ENCODE assay signal across 16 cellular contexts in genomic region chr17:17941015-17941414, GRCh38. TPM values are rescaled to one million over a fixed set of nuclear protein-coding genes. Genes with fewer than 3 reads are reported as not detected.
DNase-seq lines count a peak whose midpoint lies in the region; ATAC-seq and TF ChIP-seq lines count a peak whose summit lies in the region.
"Had no signal": no experiment of that assay in that cellular context is flagged by ENCODE, and none has a peak within 500 bp of the region (broad histone marks: within the 10 kb centered on the region; RNA-seq: fewer than 3 reads in every experiment).

No MANE protein-coding gene starts in this region.

- TF ChIP-seq CTCF in osteocyte (IDR thresholded peaks at IDR 0.05): no peak
- TF ChIP-seq CTCF in uterus (IDR thresholded peaks at IDR 0.05): no peak

- no peaks in the 10 kb centered on the region for H3K36me3 ChIP-seq in uterus

- intact Hi-C loops in uterus (cut with DNase I; ENCODE audit: low total_unique reads): no loop called here

- peak overlapping the region; percentile 6 for H3K27ac Mint-ChIP-seq in activated T-cell treated with anti-CD3 and anti-CD28 coated beads, Interleukin-2, amount 50 U/mL, for 24 hours
- H3K27ac Mint-ChIP-seq in activated T-cell treated with anti-CD3 and anti-CD28 coated beads, Interleukin-2, amount 50 U/mL, for 72 hours: no peak overlapping the region
- H3K27ac Mint-ChIP-seq in osteocyte (ENCODE audit: unreplicated experiment): peak overlapping the region; percentile 21
- H3K27ac Mint-ChIP-seq in stimulated activated naive CD8-positive, alpha-beta T cell treated with anti-CD3 and anti-CD28 coated beads, Interleukin-15, amount 100 ng/mL, for 72 hours: no peak overlapping the region
- H3K27ac Mint-ChIP-seq: activated CD8-positive, alpha-beta T cell treated with anti-CD3 and anti-CD28 coated beads for 36 hours; activated naive CD8-positive, alpha-beta T cell treated with anti-CD3 and anti-CD28 coated beads, Interleukin-2, amount 10 ng/mL, durations not matched to agents 7 days and 5 days; activated T-helper 1 cell treated with anti-CD3 and anti-CD28 coated beads, Interleukin-12 subunit alpha, Interleukin-12 subunit beta, Interleukin-2, Interleukin-4 antibody, amounts not matched to agents 30 ng/mL and 10 ng/mL and 1 ng/mL, durations not matched to agents 14 hours and 24 hours and 36 hours; effector memory CD8-positive, alpha-beta T cell had no signal

- H3K4me1 ChIP-seq in uterus: peaks cover 6 to 9% of the 10 kb centered on the region in 2 donors

- H3K27me3 Mint-ChIP-seq in activated T-cell treated with anti-CD3 and anti-CD28 coated beads, Interleukin-2, amount 50 U/mL, for 24 hours: no peaks in the 10 kb centered on the region
- no peaks in the 10 kb centered on the region for H3K27me3 Mint-ChIP-seq in activated T-cell treated with anti-CD3 and anti-CD28 coated beads, Interleukin-2, amount 50 U/mL, for 72 hours (ENCODE audit: low read depth)
- no peaks in the 10 kb centered on the region for H3K27me3 Mint-ChIP-seq in osteocyte (ENCODE audit: unreplicated experiment)
- H3K27me3 Mint-ChIP-seq in stimulated activated naive CD8-positive, alpha-beta T cell treated with anti-CD3 and anti-CD28 coated beads, Interleukin-15, amount 100 ng/mL, for 72 hours: no peaks in the 10 kb centered on the region
- H3K27me3 Mint-ChIP-seq: activated CD8-positive, alpha-beta T cell treated with anti-CD3 and anti-CD28 coated beads for 36 hours; activated naive CD8-positive, alpha-beta T cell treated with anti-CD3 and anti-CD28 coated beads, Interleukin-2, amount 10 ng/mL, durations not matched to agents 7 days and 5 days; effector memory CD8-positive, alpha-beta T cell; naive thymus-derived CD8-positive, alpha-beta T cell had no signal

- ATAC-seq in activated T-cell treated with anti-CD3 and anti-CD28 coated beads, Interleukin-2, amount 50 U/mL, for 72 hours (replicated peaks in 1 of 2): no peak
- ATAC-seq in stimulated activated naive CD8-positive, alpha-beta T cell treated with anti-CD3 and anti-CD28 coated beads, Interleukin-15, amount 100 ng/mL, for 72 hours: no peak
- ATAC-seq: activated CD8-positive, alpha-beta T cell treated with anti-CD3 and anti-CD28 coated beads for 36 hours; effector memory CD8-positive, alpha-beta T cell; naive thymus-derived CD8-positive, alpha-beta T cell had no signal

- no peak for DNase-seq in activated T-cell treated with anti-CD3 and anti-CD28 coated beads, Interleukin-2, amount 50 U/mL, for 24 hours
- no peak for DNase-seq in activated T-cell treated with anti-CD3 and anti-CD28 coated beads, Interleukin-2, amount 50 U/mL, for 72 hours
- no peak for DNase-seq in osteocyte (ENCODE audit: extremely low spot score, unreplicated experiment)
- DNase-seq in uterus: no peak
- DNase-seq in NCI-H345 treated with DMSO at 0.1 percent for 48 hours (lab: John Stamatoyannopoulos, UW; ENCODE audit: unreplicated experiment): no peak
- no peak for DNase-seq in stimulated activated CD4-positive, alpha-beta T cell treated with anti-CD3 and anti-CD28 coated beads, Interleukin-1b, Interleukin-23, amount 100 ng/mL, for 48 hours
- no peak for DNase-seq in stimulated activated naive CD8-positive, alpha-beta T cell treated with anti-CD3 and anti-CD28 coated beads, Interleukin-15, amount 100 ng/mL, for 72 hours
- DNase-seq: activated CD8-positive, alpha-beta T cell treated with anti-CD3 and anti-CD28 coated beads for 36 hours; activated naive CD8-positive, alpha-beta T cell treated with anti-CD3 and anti-CD28 coated beads, Interleukin-2, amount 10 ng/mL, durations not matched to agents 7 days and 5 days; C1 segment of cervical spinal cord; caudate nucleus; DMS153; effector memory CD8-positive, alpha-beta T cell; naive thymus-derived CD8-positive, alpha-beta T cell had no signal

- no peak for TF ChIP-seq POLR2A in uterus (IDR thresholded peaks at IDR 0.05)

- no peaks in the 10 kb centered on the region for H3K9me3 Mint-ChIP-seq in activated T-cell treated with anti-CD3 and anti-CD28 coated beads, Interleukin-2, amount 50 U/mL, for 24 hours
- no peaks in the 10 kb centered on the region for H3K9me3 Mint-ChIP-seq in activated T-cell treated with anti-CD3 and anti-CD28 coated beads, Interleukin-2, amount 50 U/mL, for 72 hours
- no peaks in the 10 kb centered on the region for H3K9me3 Mint-ChIP-seq in osteocyte (ENCODE audit: unreplicated experiment)
- H3K9me3 Mint-ChIP-seq in stimulated activated naive CD8-positive, alpha-beta T cell treated with anti-CD3 and anti-CD28 coated beads, Interleukin-15, amount 100 ng/mL, for 72 hours: no peaks in the 10 kb centered on the region
- H3K9me3 Mint-ChIP-seq: activated CD8-positive, alpha-beta T cell treated with anti-CD3 and anti-CD28 coated beads for 36 hours; activated naive CD8-positive, alpha-beta T cell treated with anti-CD3 and anti-CD28 coated beads, Interleukin-2, amount 10 ng/mL, durations not matched to agents 7 days and 5 days; activated T-helper 1 cell treated with anti-CD3 and anti-CD28 coated beads, Interleukin-12 subunit alpha, Interleukin-12 subunit beta, Interleukin-2, Interleukin-4 antibody, amounts not matched to agents 30 ng/mL and 10 ng/mL and 1 ng/mL, durations not matched to agents 14 hours and 24 hours and 36 hours; effector memory CD8-positive, alpha-beta T cell; naive thymus-derived CD8-positive, alpha-beta T cell had no signal

- no peaks in the 10 kb centered on the region for H3K36me3 Mint-ChIP-seq in activated T-cell treated with anti-CD3 and anti-CD28 coated beads, Interleukin-2, amount 50 U/mL, for 24 hours (ENCODE audit: low read depth)
- H3K36me3 Mint-ChIP-seq in activated T-cell treated with anti-CD3 and anti-CD28 coated beads, Interleukin-2, amount 50 U/mL, for 72 hours (ENCODE audit: insufficient read depth in 2 of 2): no peaks in the 10 kb centered on the region
- H3K36me3 Mint-ChIP-seq in osteocyte (ENCODE audit: unreplicated experiment): no peaks in the 10 kb centered on the region

- H3K4me1 Mint-ChIP-seq in activated T-cell treated with anti-CD3 and anti-CD28 coated beads, Interleukin-2, amount 50 U/mL, for 24 hours (ENCODE audit: low read depth): peaks cover 37% of the 10 kb centered on the region
- peaks cover 26% of the 10 kb centered on the region for H3K4me1 Mint-ChIP-seq in activated T-cell treated with anti-CD3 and anti-CD28 coated beads, Interleukin-2, amount 50 U/mL, for 72 hours (ENCODE audit: low read depth)
- peaks cover 79% of the 10 kb centered on the region for H3K4me1 Mint-ChIP-seq in osteocyte (ENCODE audit: unreplicated experiment)
- H3K4me1 Mint-ChIP-seq in stimulated activated naive CD8-positive, alpha-beta T cell treated with anti-CD3 and anti-CD28 coated beads, Interleukin-15, amount 100 ng/mL, for 72 hours: peaks cover 26% of the 10 kb centered on the region

- H3K9me3 ChIP-seq in uterus: no peaks in the 10 kb centered on the region

- no peak overlapping the region for H3K4me3 ChIP-seq in uterus

- no peaks in the 10 kb centered on the region for H3K27me3 ChIP-seq in uterus

- no peak overlapping the region for H3K4me3 Mint-ChIP-seq in activated T-cell treated with anti-CD3 and anti-CD28 coated beads, Interleukin-2, amount 50 U/mL, for 24 hours
- no peak overlapping the region for H3K4me3 Mint-ChIP-seq in activated T-cell treated with anti-CD3 and anti-CD28 coated beads, Interleukin-2, amount 50 U/mL, for 72 hours
- no peak overlapping the region for H3K4me3 Mint-ChIP-seq in osteocyte (ENCODE audit: unreplicated experiment)
- H3K4me3 Mint-ChIP-seq in stimulated activated naive CD8-positive, alpha-beta T cell treated with anti-CD3 and anti-CD28 coated beads, Interleukin-15, amount 100 ng/mL, for 72 hours: no peak overlapping the region
- H3K4me3 Mint-ChIP-seq: activated CD8-positive, alpha-beta T cell treated with anti-CD3 and anti-CD28 coated beads for 36 hours; activated naive CD8-positive, alpha-beta T cell treated with anti-CD3 and anti-CD28 coated beads, Interleukin-2, amount 10 ng/mL, durations not matched to agents 7 days and 5 days; activated T-helper 1 cell treated with anti-CD3 and anti-CD28 coated beads, Interleukin-12 subunit alpha, Interleukin-12 subunit beta, Interleukin-2, Interleukin-4 antibody, amounts not matched to agents 30 ng/mL and 10 ng/mL and 1 ng/mL, durations not matched to agents 14 hours and 24 hours and 36 hours; effector memory CD8-positive, alpha-beta T cell; naive thymus-derived CD8-positive, alpha-beta T cell had no signal

- H3K27ac ChIP-seq in cingulate gyrus (ENCODE audit: low read depth, low read length) (peak overlapping the region; percentile 5), uterus (peak overlapping the region; percentile 49 to 50)

RNA-seq across cellular contexts. Expression of gene TOM1L2, which starts 31.2 kb away (rescaled TPM):
- total RNA-seq in activated T-cell treated with anti-CD3 and anti-CD28 coated beads, Interleukin-2, amount 50 U/mL, for 72 hours: 10 to 100 TPM; 23.7 to 26.9 TPM
- total RNA-seq in osteocyte: 69.7 and 69.8 TPM in 2 replicates
- 10 to 100 TPM; 15.6 to 85.9 (median 34.9) TPM for total RNA-seq in uterus

RNA-seq across cellular contexts. Expression of gene DRC3, which starts 31.6 kb away (rescaled TPM):
- total RNA-seq in activated T-cell treated with anti-CD3 and anti-CD28 coated beads, Interleukin-2, amount 50 U/mL, for 72 hours: under 1 TPM; 0.39 to 0.43 TPM
- total RNA-seq in osteocyte (2.1 and 2.9 TPM in 2 replicates), uterus (10 to 100 TPM in 3 of 4 donors, 1 to 10 TPM in 1; 7.7 to 18.5 (median 13.6) TPM)
- total RNA-seq: activated T-helper 1 cell treated with anti-CD3 and anti-CD28 coated beads, Interleukin-12 subunit alpha, Interleukin-12 subunit beta, Interleukin-2, Interleukin-4 antibody, amounts not matched to agents 30 ng/mL and 10 ng/mL and 1 ng/mL, durations not matched to agents 14 hours and 24 hours and 36 hours had no signal

Comparison
In these comparisons a context has a peak if more than half of its experiments do, and no peak if none do; other contexts are left out.
1. H3K27ac Mint-ChIP-seq: peak in activated T-cell treated with anti-CD3 and anti-CD28 coated beads, Interleukin-2, amount 50 U/mL, for 24 hours (single experiment) and osteocyte (single experiment); none in activated T-cell treated with anti-CD3 and anti-CD28 coated beads, Interleukin-2, amount 50 U/mL, for 72 hours (single experiment) and stimulated activated naive CD8-positive, alpha-beta T cell treated with anti-CD3 and anti-CD28 coated beads, Interleukin-15, amount 100 ng/mL, for 72 hours (0 of 2).